25 cellular contexts compared by ENCODE assay signal in the genomic region with DNA sequence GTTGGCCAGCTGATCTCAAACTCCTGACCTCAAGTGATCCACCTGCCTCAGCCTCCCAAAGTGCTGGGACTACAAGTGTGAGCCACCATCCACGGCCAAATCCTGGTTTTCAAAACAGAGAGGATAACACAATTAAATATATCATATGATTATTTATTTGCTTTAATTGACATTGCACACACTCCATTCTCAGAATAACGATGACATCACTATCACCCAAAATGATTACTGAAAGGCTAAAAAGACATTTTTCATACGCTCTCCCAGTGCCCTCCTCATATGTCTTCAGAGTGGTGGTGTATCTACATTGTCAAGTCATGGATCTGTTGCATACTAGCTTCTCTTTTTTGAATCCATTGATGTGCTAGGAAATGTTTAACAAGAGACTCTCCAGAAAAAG. TPM values are rescaled to one million over a fixed set of nuclear protein-coding genes. Genes with fewer than 3 reads are reported as not detected.
DNase-seq lines count a peak whose midpoint lies in the region; ATAC-seq, FAIRE-seq and TF ChIP-seq lines count a peak whose summit lies in the region.
"Had no signal": no experiment of that assay in that cellular context is flagged by ENCODE, and none has a peak within 500 bp of the region (broad histone marks: within the 10 kb centered on the region; RNA-seq: fewer than 3 reads in every experiment).

No MANE protein-coding gene starts in this region.

- POLR2A ChIA-PET in HepG2 (lab: Yijun Ruan, JAX) = no interaction called here
- POLR2A ChIA-PET in K562 (lab: Yijun Ruan, JAX) = interaction anchor here (0.8 to 1.5 kb wide), 3 partner anchors 10 to 19 kb away, joined by 3 to 4 read pairs (median 3); a partner anchor contains a TSS

- H3K4me3 ChIP-seq in HepG2 (replicated peaks in 1 of 3; ENCODE audit: insufficient read depth in 1 of 3, low read depth in 2 of 3, low read length in 3 of 3) (no peak overlapping the region), right lobe of liver (no peak overlapping the region), K562 (no peak overlapping the region)
- H3K4me3 ChIP-seq: BLaER1, GM12878 had no signal

- ATAC-seq in HepG2 (no peak), right lobe of liver (no peak), K562 (no peak)
- ATAC-seq: GM12878 had no signal

- H3K36me3 ChIP-seq in HepG2 (replicated peaks in 1 of 2; ENCODE audit: control insufficient read depth in 1 of 2, insufficient read depth in 2 of 2, low read length in 2 of 2) = peaks cover 5 to 14% of the 10 kb centered on the region in 2 experiments; a peak in 2 of 5 replicates
- H3K36me3 ChIP-seq in right lobe of liver = no peaks in the 10 kb centered on the region
- H3K36me3 ChIP-seq in K562 (ENCODE audit: control insufficient read depth, insufficient read depth, low read length) = peaks cover 43% of the 10 kb centered on the region
- H3K36me3 ChIP-seq: BE2C had no signal

- no peaks in the 10 kb centered on the region for H3K27me3 ChIP-seq in HepG2 (ENCODE audit: control insufficient read depth in 1 of 2, insufficient read depth in 2 of 2, low read length in 2 of 2)
- H3K27me3 ChIP-seq in right lobe of liver = no peaks in the 10 kb centered on the region
- H3K27me3 ChIP-seq in K562 (ENCODE audit: control insufficient read depth in 2 of 2, insufficient read depth in 2 of 2, low read length in 2 of 2) = no peaks in the 10 kb centered on the region
- H3K27me3 ChIP-seq: BE2C, BLaER1 had no signal

- no peaks in the 10 kb centered on the region for H4K20me1 ChIP-seq in HepG2 (ENCODE audit: insufficient read depth, low read length)
- H4K20me1 ChIP-seq in K562 (replicated peaks; ENCODE audit: control insufficient read depth, insufficient read depth, low read length) = no peaks in the 10 kb centered on the region
- H4K20me1 ChIP-seq: BLaER1 had no signal

- TF ChIP-seq CTCF in HepG2 (CRISPR knock-in tag; IDR thresholded peaks at IDR 0.05) = no peak
- no peak for TF ChIP-seq CTCF in right lobe of liver (IDR thresholded peaks at IDR 0.05)
- TF ChIP-seq CTCF in K562 (IDR thresholded peaks at IDR 0.05 in 2 of 3, conservative IDR thresholded peaks at IDR 0.05 in 1 of 3; ENCODE audit: insufficient read depth in 2 of 3, low read depth in 1 of 3, low read length in 3 of 3) = no peak

- in situ Hi-C loops in HepG2 (cut with HindIII; ENCODE audit: extremely low pct_ligation_motif_present, low pct_unique_long_range_greater_than_20kb) (no loop called here), K562 (cut with MboI) (no loop called here)

- no peak for TF ChIP-seq RAD21 in HepG2 (CRISPR knock-in tag; IDR thresholded peaks at IDR 0.05)
- no peak for TF ChIP-seq RAD21 in K562 (CRISPR knock-in tag; conservative IDR thresholded peaks at IDR 0.05 in 1 of 2, IDR thresholded peaks at IDR 0.05 in 1 of 2)

- TF ChIP-seq POLR2A in HepG2 (IDR thresholded peaks at IDR 0.05; ENCODE audit: insufficient read depth in 1 of 2, low read depth in 2 of 2, low read length in 2 of 2) (no peak), right lobe of liver (IDR thresholded peaks at IDR 0.05) (no peak), K562 (conservative IDR thresholded peaks at IDR 0.05) (no peak)

- BruUV-seq in HepG2 (replicated peaks; lab: Mats Ljungman, UMichigan) = no TSS peak
- BruUV-seq in K562 (replicated peaks; lab: Mats Ljungman, UMichigan) = no TSS peak

- no peak overlapping the region for H3K4me2 ChIP-seq in HepG2 (ENCODE audit: low read depth, low read length)
- no peak overlapping the region for H3K4me2 ChIP-seq in K562 (ENCODE audit: insufficient read depth, low read length)
- H3K4me2 ChIP-seq: BLaER1 had no signal

- no peak for TF ChIP-seq EP300 in HepG2 (IDR thresholded peaks at IDR 0.05; ENCODE audit: low read depth in 2 of 2, low read length in 2 of 2)
- TF ChIP-seq EP300 in HepG2 (CRISPR knock-in tag; IDR thresholded peaks at IDR 0.05; ENCODE audit: borderline replicate concordance) = no peak
- no peak for TF ChIP-seq EP300 in K562 (IDR thresholded peaks at IDR 0.05; ENCODE audit: low read length)

- no peak overlapping the region for H3K9ac ChIP-seq in HepG2 (ENCODE audit: insufficient read depth, low read depth, low read length)
- H3K9ac ChIP-seq in K562 (ENCODE audit: insufficient read depth in 1 of 2, low read depth in 2 of 2, low read length in 2 of 2) = no peak overlapping the region
- H3K9ac ChIP-seq: BLaER1 had no signal

- H3K9me3 ChIP-seq in HepG2 (ENCODE audit: low read length) (no peaks in the 10 kb centered on the region), right lobe of liver (no peaks in the 10 kb centered on the region), K562 (replicated peaks; ENCODE audit: control insufficient read depth, insufficient read depth, low read depth, low read length) (peaks cover 4% of the 10 kb centered on the region; the same call in 1 of the 2 replicates)
- H3K9me3 ChIP-seq: BE2C had no signal

- H3K9me1 ChIP-seq in K562 (ENCODE audit: control insufficient read depth, insufficient read depth, low read length) = no peaks in the 10 kb centered on the region

- CTCF ChIA-PET in HepG2 (lab: Yijun Ruan, JAX; ENCODE audit: low intra/inter-chr PET ratio, low total read pairs) (no interaction called here), K562 (lab: Yijun Ruan, JAX; ENCODE audit: low intra/inter-chr PET ratio) (no interaction called here)

- DNase-seq in HepG2 (ENCODE audit: low spot score) (no peak), right lobe of liver (no peak), K562 (ENCODE audit: extremely low read depth in 1 of 4, low spot score in 3 of 4) (no peak), occipital lobe (lab: John Stamatoyannopoulos, UW) (no peak), caudate nucleus (lab: John Stamatoyannopoulos, UW) (no peak)
- DNase-seq: 8988T; ACHN; BE2C; C1 segment of cervical spinal cord; CD4-positive, alpha-beta memory T cell; CD4-positive, CD25-positive, alpha-beta regulatory T cell; CD8-positive, alpha-beta memory T cell; COR-L47; DMS 273 treated with DMSO at 0.1 percent for 48 hours; DMS153; DMS53; DMS79; DND-41; EL; GDM1 had no signal

- intact Hi-C loops in HepG2 (cut with micrococcal nuclease; ENCODE audit: unreplicated experiment) (no loop called here), right lobe of liver (cut with DNase I) (no loop called here), K562 (cut with micrococcal nuclease) (no loop called here)

- H3K4me1 ChIP-seq in HepG2 (ENCODE audit: insufficient read depth, low read length) (no peaks in the 10 kb centered on the region), right lobe of liver (no peaks in the 10 kb centered on the region), K562 (replicated peaks in 1 of 2; ENCODE audit: control insufficient read depth in 2 of 2, insufficient read depth in 2 of 2, low read length in 2 of 2) (no peaks in the 10 kb centered on the region)
- H3K4me1 ChIP-seq: BE2C, BLaER1 had no signal

- peaks cover 3% of the 10 kb centered on the region for H3K79me2 ChIP-seq in HepG2 (ENCODE audit: insufficient read depth, low read length)
- H3K79me2 ChIP-seq in K562 (ENCODE audit: control insufficient read depth, insufficient read depth, low read length) = peaks cover 12% of the 10 kb centered on the region; the same call in 2 of the 3 replicates

- 96% methylated on average over 3 of the region's 3 CpGs for WGBS in HepG2 (ENCODE audit: low lambda C conversion rate)
- WGBS in right lobe of liver (ENCODE audit: insufficient coverage, low coverage, low lambda C conversion rate, missing lambda C conversion rate) = 94% methylated on average over 3 of the region's 3 CpGs
- WGBS in K562 (ENCODE audit: insufficient coverage, low coverage, missing lambda C conversion rate) = 94% methylated on average over 3 of the region's 3 CpGs

- H3K27ac ChIP-seq in HepG2 (ENCODE audit: extremely low read length, insufficient read depth, low read length) (no peak overlapping the region), right lobe of liver (no peak overlapping the region), K562 (ENCODE audit: extremely low read depth, low read depth, low read length) (no peak overlapping the region), caudate nucleus (ENCODE audit: low read depth, low read length) (no peak overlapping the region)
- H3K27ac ChIP-seq: BLaER1 had no signal

- H2AFZ ChIP-seq in HepG2 (ENCODE audit: low read length) = no peak overlapping the region
- no peak overlapping the region for H2AFZ ChIP-seq in K562 (ENCODE audit: low read depth, low read length)

- FAIRE-seq in HepG2 (lab: Jason Lieb, UNC) = no peak
- no peak for FAIRE-seq in K562 (lab: Jason Lieb, UNC)
- FAIRE-seq: A204.1, GM12878, GM12892, GM18507 had no signal

RNA-seq across cellular contexts. Expression of a gene that starts 18.5 kb away (rescaled TPM):
- 73.9 and 88.4 TPM in 2 replicates for total RNA-seq in HepG2 (2016; rRNA removed; fragmentation: Illumina TruSeq; extraction: Trizol)
- 84.7 and 89.7 TPM in 2 replicates for total RNA-seq in HepG2 (2016; cell fraction: cytosol; rRNA removed; fragmentation: Illumina TruSeq; extraction: Trizol; ENCODE audit: low read depth)
- 68.4 and 95.5 TPM in 2 replicates for total RNA-seq in HepG2 (2016; cell fraction: insoluble cytoplasmic fraction; rRNA removed; fragmentation: Illumina TruSeq; extraction: Trizol)
- total RNA-seq in HepG2 (2016; cell fraction: membrane; rRNA removed; fragmentation: Illumina TruSeq; extraction: Trizol) = 46.9 and 49.2 TPM in 2 replicates
- 62.5 and 63.7 TPM in 2 replicates for total RNA-seq in HepG2 (2016; cell fraction: nucleus; rRNA removed; fragmentation: Illumina TruSeq; extraction: Trizol)
- polyA plus RNA-seq in HepG2 (2011; rRNA removed) = 20.7 and 29.3 TPM in 2 replicates
- 8.6 and 10.8 TPM in 2 replicates for polyA plus RNA-seq in HepG2 (2011; cell fraction: cytosol; rRNA removed)
- polyA plus RNA-seq in HepG2 (2011; cell fraction: nucleus; rRNA removed) = 39.4 and 43.9 TPM in 2 replicates
- 15.0 and 26.1 TPM in 2 replicates for polyA plus RNA-seq in HepG2 (2012)
- 15.3 and 16.0 TPM in 2 replicates for polyA plus RNA-seq in HepG2 (2016; cell fraction: cytosol; fragmentation: Illumina TruSeq; extraction: Trizol; ENCODE audit: low read depth)
- polyA plus RNA-seq in HepG2 (2016; cell fraction: insoluble cytoplasmic fraction; fragmentation: Illumina TruSeq; extraction: Trizol; ENCODE audit: low read depth) = 90.9 and 96.9 TPM in 2 replicates
- polyA plus RNA-seq in HepG2 (2016; cell fraction: membrane; fragmentation: Illumina TruSeq; extraction: Trizol; ENCODE audit: low read depth) = 23.9 and 25.0 TPM in 2 replicates
- polyA plus RNA-seq in HepG2 (2016; cell fraction: nucleus; fragmentation: Illumina TruSeq; extraction: Trizol; ENCODE audit: insufficient read depth, low read depth) = 111 and 119 TPM in 2 replicates
- polyA minus RNA-seq in HepG2 (2011; rRNA and poly(A)+ RNA removed; ENCODE audit: low replicate concordance) = 4.7 and 5.1 TPM in 2 replicates
- polyA minus RNA-seq in HepG2 (2011; cell fraction: cytosol; rRNA and poly(A)+ RNA removed) = 15.3 and 20.4 TPM in 2 replicates
- polyA minus RNA-seq in HepG2 (2011; cell fraction: nucleus; rRNA and poly(A)+ RNA removed) = 42.8 and 56.1 TPM in 2 replicates
- 10 to 100 TPM; 11.7 to 23.5 (median 19.7) TPM for total RNA-seq in right lobe of liver
- 34.2 and 114 TPM in 2 replicates for total RNA-seq in K562 (2011; cell fraction: chromatin; rRNA removed; ENCODE audit: low replicate concordance)
- total RNA-seq in K562 (2011; cell fraction: nucleolus; rRNA removed) = 16.7 and 17.3 TPM in 2 replicates
- 37.0 and 57.8 TPM in 2 replicates for total RNA-seq in K562 (2011; cell fraction: nucleoplasm; rRNA removed)
- 42.2 and 43.3 TPM in 2 replicates for total RNA-seq in K562 (2014; rRNA removed)
- total RNA-seq in K562 (2014; rRNA removed; fragmentation: Illumina TruSeq; extraction: Trizol) = 53.8 and 57.2 TPM in 2 replicates
- total RNA-seq in K562 (2015; rRNA removed; fragmentation: Illumina TruSeq; extraction: Trizol) = 47.8 and 53.8 TPM in 2 replicates
- total RNA-seq in K562 (2021) = 31.4 and 36.5 TPM in 2 replicates
- 47.4 and 55.7 TPM in 2 replicates for polyA plus RNA-seq in K562 (2011; rRNA removed)
- 8.0 and 16.6 TPM in 2 replicates for polyA plus RNA-seq in K562 (2011; cell fraction: cytosol; rRNA removed)
- polyA plus RNA-seq in K562 (2011; cell fraction: nucleus; rRNA removed) = 45.3 and 63.2 TPM in 2 replicates
- 20.9 and 24.4 TPM in 2 replicates for polyA plus RNA-seq in K562 (2012)
- polyA plus RNA-seq in K562 (2014; fragmentation: Illumina TruSeq; extraction: Trizol) = 41.0 and 52.1 TPM in 2 replicates
- 10 to 100 TPM; 15.2 to 19.3 TPM for polyA plus RNA-seq in K562 (2014; fragmentation: Nextera tagmentation; extraction: Ambion mirVana)
- polyA plus RNA-seq in K562 (2014; rRNA removed) = 47.4 and 52.7 TPM in 2 replicates
- polyA minus RNA-seq in K562 (2011; rRNA and poly(A)+ RNA removed) = 58.5 and 58.8 TPM in 2 replicates
- polyA minus RNA-seq in K562 (2011; cell fraction: cytosol; rRNA and poly(A)+ RNA removed) = 13.8 and 20.2 TPM in 2 replicates
- polyA minus RNA-seq in K562 (2011; cell fraction: nucleus; rRNA and poly(A)+ RNA removed) = 23.6 and 45.0 TPM in 2 replicates
- total RNA-seq in occipital lobe = 32.3 TPM

RNA-seq across cellular contexts. Expression of a gene that starts 24.4 kb away (rescaled TPM):
- total RNA-seq in HepG2 (2016; rRNA removed; fragmentation: Illumina TruSeq; extraction: Trizol) (22.4 and 44.6 TPM in 2 replicates), right lobe of liver (10 to 100 TPM; 21.7 to 48.4 (median 30.8) TPM), K562 (2014; rRNA removed) (138 and 168 TPM in 2 replicates), K562 (2014; rRNA removed; fragmentation: Illumina TruSeq; extraction: Trizol) (66.4 and 66.9 TPM in 2 replicates), K562 (2015; rRNA removed; fragmentation: Illumina TruSeq; extraction: Trizol) (130 and 141 TPM in 2 replicates), K562 (2021) (99.2 and 105 TPM in 2 replicates), occipital lobe (20.9 TPM)
- 26.9 and 41.2 TPM in 2 replicates for total RNA-seq in HepG2 (2016; cell fraction: cytosol; rRNA removed; fragmentation: Illumina TruSeq; extraction: Trizol; ENCODE audit: low read depth)
- 25.4 and 45.4 TPM in 2 replicates for total RNA-seq in HepG2 (2016; cell fraction: insoluble cytoplasmic fraction; rRNA removed; fragmentation: Illumina TruSeq; extraction: Trizol)
- 24.1 and 38.2 TPM in 2 replicates for total RNA-seq in HepG2 (2016; cell fraction: membrane; rRNA removed; fragmentation: Illumina TruSeq; extraction: Trizol)
- total RNA-seq in HepG2 (2016; cell fraction: nucleus; rRNA removed; fragmentation: Illumina TruSeq; extraction: Trizol) = 30.2 and 32.0 TPM in 2 replicates
- polyA plus RNA-seq in HepG2 (2011; rRNA removed) (597 and 696 TPM in 2 replicates), K562 (2011; rRNA removed) (46.4 and 211 TPM in 2 replicates), K562 (2014; fragmentation: Illumina TruSeq; extraction: Trizol) (75.2 and 91.3 TPM in 2 replicates), K562 (2014; fragmentation: Nextera tagmentation; extraction: Ambion mirVana) (10 to 100 TPM in 1 of 2 experiments, 1 to 10 TPM in 1; 7.4 to 15.8 TPM), K562 (2014; rRNA removed) (108 and 124 TPM in 2 replicates)
- 456 and 545 TPM in 2 replicates for polyA plus RNA-seq in HepG2 (2011; cell fraction: cytosol; rRNA removed)
- polyA plus RNA-seq in HepG2 (2011; cell fraction: nucleus; rRNA removed) = 515 and 552 TPM in 2 replicates
- 446 and 587 TPM in 2 replicates for polyA plus RNA-seq in HepG2 (2012)
- 21.3 and 41.6 TPM in 2 replicates for polyA plus RNA-seq in HepG2 (2016; cell fraction: cytosol; fragmentation: Illumina TruSeq; extraction: Trizol; ENCODE audit: low read depth)
- 26.6 and 27.0 TPM in 2 replicates for polyA plus RNA-seq in HepG2 (2016; cell fraction: insoluble cytoplasmic fraction; fragmentation: Illumina TruSeq; extraction: Trizol; ENCODE audit: low read depth)
- polyA plus RNA-seq in HepG2 (2016; cell fraction: membrane; fragmentation: Illumina TruSeq; extraction: Trizol; ENCODE audit: low read depth) = 23.6 and 34.9 TPM in 2 replicates
- 68.7 and 69.0 TPM in 2 replicates for polyA plus RNA-seq in HepG2 (2016; cell fraction: nucleus; fragmentation: Illumina TruSeq; extraction: Trizol; ENCODE audit: insufficient read depth, low read depth)
- 4.7 and 104 TPM in 2 replicates for polyA minus RNA-seq in HepG2 (2011; rRNA and poly(A)+ RNA removed; ENCODE audit: low replicate concordance)
- 149 and 185 TPM in 2 replicates for polyA minus RNA-seq in HepG2 (2011; cell fraction: cytosol; rRNA and poly(A)+ RNA removed)
- 159 and 184 TPM in 2 replicates for polyA minus RNA-seq in HepG2 (2011; cell fraction: nucleus; rRNA and poly(A)+ RNA removed)
- 55.9 TPM in 2 replicates for total RNA-seq in K562 (2011; cell fraction: chromatin; rRNA removed; ENCODE audit: low replicate concordance)
- total RNA-seq in K562 (2011; cell fraction: nucleolus; rRNA removed) = 54.7 and 61.6 TPM in 2 replicates
- 64.9 and 75.9 TPM in 2 replicates for total RNA-seq in K562 (2011; cell fraction: nucleoplasm; rRNA removed)
- polyA plus RNA-seq in K562 (2011; cell fraction: cytosol; rRNA removed) = 45.3 and 139 TPM in 2 replicates
- polyA plus RNA-seq in K562 (2011; cell fraction: nucleus; rRNA removed) = 31.3 and 148 TPM in 2 replicates
- polyA plus RNA-seq in K562 (2012) = 137 and 140 TPM in 2 replicates
- 20.3 and 116 TPM in 2 replicates for polyA minus RNA-seq in K562 (2011; rRNA and poly(A)+ RNA removed)
- polyA minus RNA-seq in K562 (2011; cell fraction: cytosol; rRNA and poly(A)+ RNA removed) = 14.3 and 84.4 TPM in 2 replicates
- polyA minus RNA-seq in K562 (2011; cell fraction: nucleus; rRNA and poly(A)+ RNA removed) = 9.3 and 51.3 TPM in 2 replicates
